Comparison of ENCODE assay signal across 24 cellular contexts in genomic region chr2:220949476-220949875, GRCh38.
DNase-seq lines count a peak whose midpoint lies in the region; ATAC-seq, FAIRE-seq and TF ChIP-seq lines count a peak whose summit lies in the region.
"Had no signal": no experiment of that assay in that cellular context is flagged by ENCODE, and none has a peak within 500 bp of the region (broad histone marks: within the 10 kb centered on the region; RNA-seq: fewer than 3 reads in every experiment).

No MANE protein-coding gene starts in this region.

- no peak overlapping the region for H3K27ac ChIP-seq in iPS-18a (ENCODE audit: low read length)
- H3K27ac ChIP-seq: body of pancreas, C4-2B, SJCRH30 had no signal

- H3K36me3 ChIP-seq in iPS-18a (ENCODE audit: control insufficient read depth, low read depth, low read length): no peaks in the 10 kb centered on the region
- H3K36me3 ChIP-seq: HAP-1, SJCRH30 had no signal

- FAIRE-seq in H54 (lab: Jason Lieb, UNC): no peak
- FAIRE-seq: GM12891, K562 had no signal

- TF ChIP-seq POLR2A in H54 (IDR thresholded peaks at IDR 0.05; ENCODE audit: low read depth, low read length): no peak

- H3K4me1 ChIP-seq in iPS-18a (ENCODE audit: control insufficient read depth, low read depth, low read length): peaks cover 22% of the 10 kb centered on the region
- H3K4me1 ChIP-seq: body of pancreas, HAP-1 had no signal

- DNase-seq in NCI-H1092 (lab: John Stamatoyannopoulos, UW) (peak; percentile 11), NCI-H1436 treated with DMSO at 0.1 percent for 48 hours (lab: John Stamatoyannopoulos, UW) (peak; percentile 40), NCI-H748 treated with DMSO at 0.1 percent for 48 hours (lab: John Stamatoyannopoulos, UW) (peak; percentile 57), KBM-7 (no peak), H54 (ENCODE audit: insufficient read length, low spot score) (no peak)
- DNase-seq: activated CD4-positive, alpha-beta T cell treated with anti-CD3 and anti-CD28 coated beads, Interleukin-2, amount 10 ng/mL, durations not matched to agents 7 days and 5 days; activated naive CD4-positive, alpha-beta T cell treated with Interleukin-2 at 50 U/mL for 16 hours; activated T-cell treated with anti-CD3 and anti-CD28 coated beads, Interleukin-2, amount 50 U/mL, for 48 hours; body of pancreas; Calu3; hypothalamus; islet precursor cell; naive thymus-derived CD8-positive, alpha-beta T cell; NCI-H1694; nucleus accumbens; stimulated activated naive CD4-positive, alpha-beta T cell; T1000 had no signal

- no peaks in the 10 kb centered on the region for H3K9me3 ChIP-seq in iPS-18a (ENCODE audit: control insufficient read depth, low read depth, low read length)
- H3K9me3 ChIP-seq: body of pancreas, HAP-1, SJCRH30 had no signal

- no peak for ATAC-seq in HG02938 (IDR thresholded peaks at IDR 0.05; ENCODE audit: unreplicated experiment)
- ATAC-seq: body of pancreas; K562; naive thymus-derived CD8-positive, alpha-beta T cell had no signal

- H3K4me3 ChIP-seq in iPS-18a (ENCODE audit: low read length): peak overlapping the region; percentile 25
- H3K4me3 ChIP-seq: body of pancreas, HAP-1, K562, SJCRH30 had no signal

- in situ Hi-C loops in KBM-7 (cut with MboI; ENCODE audit: low pct_unique_long_range_greater_than_20kb, low sequenced_read_pairs): no loop called here

- no peak overlapping the region for H3K9ac ChIP-seq in iPS-18a (ENCODE audit: low read length)

- no peaks in the 10 kb centered on the region for H3K27me3 ChIP-seq in iPS-18a (ENCODE audit: control insufficient read depth, insufficient read depth, low read length)
- H3K27me3 ChIP-seq: body of pancreas, SJCRH30 had no signal

Comparison
In these comparisons a context has a peak if more than half of its experiments do, and no peak if none do; other contexts are left out.
1. DNase-seq: peak in NCI-H1092 (single experiment), NCI-H1436 treated with DMSO at 0.1 percent for 48 hours (single experiment) and NCI-H748 treated with DMSO at 0.1 percent for 48 hours (single experiment); none in KBM-7 (single experiment) and H54 (single experiment).